9 cellular contexts compared by ENCODE assay signal in genomic region chr9:107274096-107274495, GRCh38. TPM values are rescaled to one million over a fixed set of nuclear protein-coding genes. Genes with fewer than 3 reads are reported as not detected.
DNase-seq lines count a peak whose midpoint lies in the region; ATAC-seq and TF ChIP-seq lines count a peak whose summit lies in the region.
"Had no signal": no experiment of that assay in that cellular context is flagged by ENCODE, and none has a peak within 500 bp of the region (broad histone marks: within the 10 kb centered on the region; RNA-seq: fewer than 3 reads in every experiment).

No MANE protein-coding gene starts in this region.

- no peak for DNase-seq in naive B cell
- no peak for DNase-seq in Peyer's patch
- DNase-seq in DMS153 (lab: John Stamatoyannopoulos, UW), result no peak
- no peak for DNase-seq in retina
- no peak for DNase-seq in NCI-H2081 (lab: John Stamatoyannopoulos, UW)

- peaks cover 0 to 15% (median 15%) of the 10 kb centered on the region in 3 donors for H3K27me3 Mint-ChIP-seq in naive B cell

- no peak for TF ChIP-seq POLR2A in Peyer's patch (IDR thresholded peaks at IDR 0.05)

- H3K27ac Mint-ChIP-seq in naive B cell, result no peak overlapping the region

- H3K4me3 ChIP-seq in Peyer's patch, result no peak overlapping the region
- H3K4me3 ChIP-seq: coronary artery had no signal

- H3K36me3 Mint-ChIP-seq in naive B cell, result no peaks in the 10 kb centered on the region

- TF ChIP-seq CTCF in Peyer's patch (IDR thresholded peaks at IDR 0.05), result peak in 1 of 6 experiments; percentile 6

- H3K36me3 ChIP-seq in Peyer's patch, result no peaks in the 10 kb centered on the region

- H3K27ac ChIP-seq in Peyer's patch, result no peak overlapping the region

- H3K27me3 ChIP-seq in Peyer's patch, result no peaks in the 10 kb centered on the region

- no peaks in the 10 kb centered on the region for H3K9me3 ChIP-seq in Peyer's patch

- H3K9me3 Mint-ChIP-seq in naive B cell, result no peaks in the 10 kb centered on the region

- peak; percentile 65 for ATAC-seq in GM18861 (IDR thresholded peaks at IDR 0.05; ENCODE audit: unreplicated experiment)
- peak; percentile 54 for ATAC-seq in HG02610 (IDR thresholded peaks at IDR 0.05; ENCODE audit: unreplicated experiment)
- ATAC-seq in SK-N-SH treated with all-trans-retinoic acid at 6 μM for 48 hours, result peak; percentile 3; the same call in 2 of the 3 replicates
- peak; percentile 39 to 48 for ATAC-seq in naive B cell (ENCODE audit: low read depth in 2 of 2)

- peaks cover 15 to 21% (median 17%) of the 10 kb centered on the region in 3 donors for H3K4me1 Mint-ChIP-seq in naive B cell

- H3K4me3 Mint-ChIP-seq in naive B cell, result no peak overlapping the region

- no peaks in the 10 kb centered on the region for H3K4me1 ChIP-seq in Peyer's patch

TF ChIP-seq in SK-N-SH treated with all-trans-retinoic acid at 6 μM for 48 hours, 23 proteins besides CTCF, POLR2A, EP300 and RAD21:
- TF ChIP-seq SNAI2 (CRISPR knock-in tag; IDR thresholded peaks at IDR 0.05), result no peak
- TF ChIP-seq OSR1 (CRISPR knock-in tag; IDR thresholded peaks at IDR 0.05), result no peak
- no peak for TF ChIP-seq TOX (CRISPR knock-in tag; IDR thresholded peaks at IDR 0.05; ENCODE audit: borderline replicate concordance)
- no peak for TF ChIP-seq CSDC2 (CRISPR knock-in tag; IDR thresholded peaks at IDR 0.05)
- TF ChIP-seq RARB (CRISPR knock-in tag; IDR thresholded peaks at IDR 0.05), result no peak
- TF ChIP-seq PATZ1 (CRISPR knock-in tag; IDR thresholded peaks at IDR 0.05; ENCODE audit: borderline replicate concordance), result no peak
- TF ChIP-seq CREB5 (CRISPR knock-in tag; IDR thresholded peaks at IDR 0.05; ENCODE audit: low read depth), result no peak
- TF ChIP-seq TSHZ2 (CRISPR knock-in tag; IDR thresholded peaks at IDR 0.05), result no peak
- no peak for TF ChIP-seq ZNF8 (CRISPR knock-in tag; IDR thresholded peaks at IDR 0.05)
- no peak for TF ChIP-seq ARNTL (CRISPR knock-in tag; IDR thresholded peaks at IDR 0.05; ENCODE audit: borderline replicate concordance, low read depth)
- no peak for TF ChIP-seq ESRRG (CRISPR knock-in tag; IDR thresholded peaks at IDR 0.05)
- TF ChIP-seq ISL1 (CRISPR knock-in tag; IDR thresholded peaks at IDR 0.05), result no peak
- TF ChIP-seq GLIS3 (CRISPR knock-in tag; IDR thresholded peaks at IDR 0.05), result no peak
- TF ChIP-seq PPARA (CRISPR knock-in tag; IDR thresholded peaks at IDR 0.05; ENCODE audit: borderline replicate concordance), result no peak
- no peak for TF ChIP-seq CSRNP3 (CRISPR knock-in tag; IDR thresholded peaks at IDR 0.05)
- no peak for TF ChIP-seq ZNF565 (CRISPR knock-in tag; conservative IDR thresholded peaks at IDR 0.05; ENCODE audit: low read depth)
- no peak for TF ChIP-seq POU6F1 (CRISPR knock-in tag; IDR thresholded peaks at IDR 0.05; ENCODE audit: borderline replicate concordance, low read depth)
- no peak for TF ChIP-seq ZNF70 (CRISPR knock-in tag; IDR thresholded peaks at IDR 0.05)
- TF ChIP-seq ZC3H10 (CRISPR knock-in tag; IDR thresholded peaks at IDR 0.05), result no peak

RNA-seq across cellular contexts. Expression of gene RAD23B, which starts 9.0 kb away (rescaled TPM):
- 10 to 100 TPM; 11.7 to 33.6 (median 25.2) TPM for polyA plus RNA-seq in naive B cell (ENCODE audit: low read depth in 6 of 6)
- total RNA-seq in Peyer's patch, result 10 to 100 TPM; 45.7 to 57.4 (median 50.5) TPM

Comparison
In these comparisons a context has a peak if more than half of its experiments do, and no peak if none do; other contexts are left out.
1. ATAC-seq: peak in every context shown above with its lines; median percentile 65 in GM18861; 54 in HG02610; 44 in naive B cell; 3 in SK-N-SH treated with all-trans-retinoic acid at 6 μM for 48 hours.